In genomic region chr6:144953552-144954240, GRCh38 we compare ENCODE assay signal across 18 cellular contexts.
A peak's percentile ranks its signal among the peaks of the same experiment; 100 is the strongest.
DNase-seq lines count a peak whose midpoint lies in the region; ATAC-seq and TF ChIP-seq lines count a peak whose summit lies in the region.
"Had no signal": no experiment of that assay in that cellular context is flagged by ENCODE, and none has a peak within 500 bp of the region (broad histone marks: within the 10 kb centered on the region; RNA-seq: fewer than 3 reads in every experiment).

No MANE protein-coding gene starts in this region.

- H3K27me3 ChIP-seq in PC-9 (ENCODE audit: insufficient read depth, low read depth) = no peaks in the 10 kb centered on the region
- peaks cover 5% of the 10 kb centered on the region for H3K27me3 ChIP-seq in endodermal cell (ENCODE audit: control insufficient read depth, insufficient read depth, low read length, poor library complexity, severe bottlenecking)
- H3K27me3 ChIP-seq in ascending aorta = no peaks in the 10 kb centered on the region
- no peaks in the 10 kb centered on the region for H3K27me3 ChIP-seq in thyroid gland

- H3K79me2 ChIP-seq in PC-9 (ENCODE audit: low read depth) = no peaks in the 10 kb centered on the region

- ATAC-seq in GM19328 (IDR thresholded peaks at IDR 0.05; ENCODE audit: unreplicated experiment) = no peak
- ATAC-seq: CD8-positive, alpha-beta T cell; esophagus mucosa; left cardiac atrium had no signal

- peak overlapping the region; percentile 38 for H3K4me2 ChIP-seq in PC-9

- POLR2A ChIA-PET in PC-9 (lab: Charles Lee; ENCODE audit: unreplicated experiment) = no interaction called here

- H3K9me3 Mint-ChIP-seq in endodermal cell (peaks cover 5% of the 10 kb centered on the region), nephron progenitor cell (no peaks in the 10 kb centered on the region)
- H3K9me3 Mint-ChIP-seq: activated T-cell treated with anti-CD3 and anti-CD28 coated beads, Interleukin-2, amount 50 U/mL, for 24 hours; brain; CD8-positive, alpha-beta T cell; nephron had no signal

- H3K9ac ChIP-seq in endodermal cell (ENCODE audit: extremely low read depth, low read length, poor library complexity, severe bottlenecking) = no peak overlapping the region

- H3K4me3 Mint-ChIP-seq in endodermal cell = no peak overlapping the region
- H3K4me3 Mint-ChIP-seq in nephron progenitor cell = no peak overlapping the region
- H3K4me3 Mint-ChIP-seq: activated T-cell treated with anti-CD3 and anti-CD28 coated beads, Interleukin-2, amount 50 U/mL, for 24 hours; brain; CD8-positive, alpha-beta T cell; nephron had no signal

- no peak overlapping the region for H2AFZ ChIP-seq in PC-9

- H3K9me3 ChIP-seq in PC-9 (ENCODE audit: insufficient read depth, low read depth) (no peaks in the 10 kb centered on the region), endodermal cell (ENCODE audit: control insufficient read depth, low read length) (peaks cover 5% of the 10 kb centered on the region), ascending aorta (no peaks in the 10 kb centered on the region), thyroid gland (no peaks in the 10 kb centered on the region)

- intact Hi-C loops in PC-9 (cut with micrococcal nuclease; ENCODE audit: unreplicated experiment) = loop anchor here (1.0 to 5.0 kb wide), 3 partner anchors 41 to 255 kb away; no protein-coding TSS in a partner anchor
- intact Hi-C loops in ascending aorta (cut with DNase I) = no loop called here
- intact Hi-C loops in thyroid gland (cut with DNase I) = no loop called here

- H3K27ac Mint-ChIP-seq in endodermal cell (no peak overlapping the region), nephron progenitor cell (peak overlapping the region; percentile 71)
- H3K27ac Mint-ChIP-seq: activated T-cell treated with anti-CD3 and anti-CD28 coated beads, Interleukin-2, amount 50 U/mL, for 24 hours; brain; CD8-positive, alpha-beta T cell; nephron had no signal

- H3K27me3 Mint-ChIP-seq in endodermal cell (ENCODE audit: insufficient read depth) = peaks cover 3% of the 10 kb centered on the region
- no peaks in the 10 kb centered on the region for H3K27me3 Mint-ChIP-seq in nephron progenitor cell (ENCODE audit: low read depth, poor library complexity)
- H3K27me3 Mint-ChIP-seq: activated T-cell treated with anti-CD3 and anti-CD28 coated beads, Interleukin-2, amount 50 U/mL, for 24 hours had no signal

- H3F3A ChIP-seq in PC-9 (ENCODE audit: insufficient read depth, low read depth) = peaks cover 15% of the 10 kb centered on the region

- WGBS in endodermal cell (ENCODE audit: insufficient coverage in 1 of 2, insufficient read length in 1 of 2), 2 experiments = 77% methylated on average over 5 of the region's 5 CpGs; no CpG with 5 or more reads in 1 of the 2 experiments
- WGBS in thyroid gland, 2 donors = 66 to 67% methylated on average over 5 of the region's 5 CpGs

- H3K4me1 Mint-ChIP-seq in endodermal cell (peaks cover 42% of the 10 kb centered on the region), nephron progenitor cell (no peaks in the 10 kb centered on the region)
- H3K4me1 Mint-ChIP-seq: brain, nephron had no signal

- H3K27ac ChIP-seq in PC-9 (peak overlapping the region; percentile 37; the same call in 1 of the 2 replicates), endodermal cell (ENCODE audit: low read depth, low read length) (no peak overlapping the region), ascending aorta (no peak overlapping the region), thyroid gland (no peak overlapping the region)

- no peak for TF ChIP-seq CTCF in PC-9 (conservative IDR thresholded peaks at IDR 0.05)
- no peak for TF ChIP-seq CTCF in endodermal cell (conservative IDR thresholded peaks at IDR 0.05)
- TF ChIP-seq CTCF in nephron progenitor cell (IDR thresholded peaks at IDR 0.05) = no peak
- no peak for TF ChIP-seq CTCF in ascending aorta (IDR thresholded peaks at IDR 0.05)
- TF ChIP-seq CTCF in thyroid gland (IDR thresholded peaks at IDR 0.05) = no peak

- H4K20me1 ChIP-seq in PC-9 (ENCODE audit: insufficient read depth) = no peaks in the 10 kb centered on the region

- H3K9me2 ChIP-seq in PC-9 (ENCODE audit: insufficient read depth) = no peaks in the 10 kb centered on the region

- CTCF ChIA-PET in PC-9 (lab: Charles Lee) = interaction anchor here (0.6 kb wide), 1 partner anchor 934 kb away, joined by 8 read pairs; no protein-coding TSS in a partner anchor

- no TSS peak for BruUV-seq in PC-9 (replicated peaks; lab: Mats Ljungman, UMichigan)

- H3K4me3 ChIP-seq in PC-9 = no peak overlapping the region
- peak overlapping the region; percentile 28 for H3K4me3 ChIP-seq in endodermal cell (ENCODE audit: low read length)
- H3K4me3 ChIP-seq in ascending aorta = no peak overlapping the region
- no peak overlapping the region for H3K4me3 ChIP-seq in thyroid gland (replicated peaks in 1 of 3)

- DNase-seq in EL (peak; percentile 92), PC-9 (peak; percentile 76 to 79), endodermal cell (no peak), nephron progenitor cell (no peak), ascending aorta (ENCODE audit: low spot score in 2 of 2) (no peak), thyroid gland (no peak), NCI-H1694 treated with DMSO at 0.1 percent for 48 hours (lab: John Stamatoyannopoulos, UW) (no peak)
- DNase-seq: activated T-cell treated with anti-CD3 and anti-CD28 coated beads, Interleukin-2, amount 50 U/mL, for 24 hours; CD8-positive, alpha-beta T cell; left cardiac atrium; MM.1S; NCI-H510A; SHP77 treated with DMSO at 0.1 percent for 48 hours; stimulated activated CD4-positive, alpha-beta T cell treated with anti-CD3 and anti-CD28 coated beads, Interleukin-15, amount 100 ng/mL, for 24 hours had no signal

- H3K4me1 ChIP-seq in PC-9 (replicated peaks; ENCODE audit: insufficient read depth) = peaks cover 22% of the 10 kb centered on the region
- peaks cover 6% of the 10 kb centered on the region for H3K4me1 ChIP-seq in endodermal cell (ENCODE audit: control insufficient read depth, insufficient read depth, low read length)
- H3K4me1 ChIP-seq in ascending aorta = no peaks in the 10 kb centered on the region
- H3K4me1 ChIP-seq in thyroid gland = no peaks in the 10 kb centered on the region

- TF ChIP-seq POLR2A in thyroid gland (IDR thresholded peaks at IDR 0.05) = no peak

- H3K36me3 Mint-ChIP-seq in endodermal cell (ENCODE audit: low read depth) (peaks cover 2% of the 10 kb centered on the region), nephron progenitor cell (ENCODE audit: low read depth) (no peaks in the 10 kb centered on the region)
- H3K36me3 Mint-ChIP-seq: brain; CD8-positive, alpha-beta T cell had no signal

- H3K36me3 ChIP-seq in PC-9 (ENCODE audit: low read depth) (no peaks in the 10 kb centered on the region), endodermal cell (ENCODE audit: control insufficient read depth, insufficient read depth, low read length) (no peaks in the 10 kb centered on the region), ascending aorta (no peaks in the 10 kb centered on the region), thyroid gland (no peaks in the 10 kb centered on the region)

Comparison
In these comparisons a context has a peak if more than half of its experiments do, and no peak if none do; other contexts are left out.
1. DNase-seq: peak in EL (single experiment) and PC-9 (2 of 2); none in endodermal cell (single experiment), nephron progenitor cell (single experiment), ascending aorta (0 of 2), thyroid gland (0 of 2) and NCI-H1694 treated with DMSO at 0.1 percent for 48 hours (single experiment).